In genomic region chr17:61399131-61400057, GRCh38 we compare ENCODE assay signal across 8 cellular contexts. TPM values are rescaled to one million over a fixed set of nuclear protein-coding genes. Genes with fewer than 3 reads are reported as not detected.
DNase-seq lines count a peak whose midpoint lies in the region; ATAC-seq, FAIRE-seq and TF ChIP-seq lines count a peak whose summit lies in the region.

TSS of gene TBX2 (plus strand) at chr17:61399843. CDS start at chr17:61400177, 334 bp downstream.

- H3K4me1 Mint-ChIP-seq in T-helper 2 cell treated with Interferon-gamma antibody and Interleukin-4, amounts not matched to agents 5 μg/mL and 100 μg/mL, for 36 hours (ENCODE audit: low read depth), result peaks cover 15% of the 10 kb centered on the region

- no peak within 1 kb of the TSS for H3K23ac ChIP-seq in H1 (ENCODE audit: insufficient read length)

- ATAC-seq in mucosa of descending colon (peak; percentile 9), HG02623 (IDR thresholded peaks at IDR 0.05; ENCODE audit: unreplicated experiment) (no peak), GM18511 (IDR thresholded peaks at IDR 0.05; ENCODE audit: unreplicated experiment) (no peak)

- no peak within 1 kb of the TSS for H2BK12ac ChIP-seq in H1 (ENCODE audit: low read depth, low read length)

- H3K36me3 ChIP-seq in SJCRH30 (peaks cover 18% of the 10 kb centered on the region), H1 (ENCODE audit: control insufficient read depth in 2 of 4, insufficient read depth in 4 of 4, low read length in 3 of 4) (peaks cover 0 to 12% (median 0%) of the 10 kb centered on the region in 4 experiments; a peak in 1 of 8 replicates), mucosa of descending colon (ENCODE audit: low read depth) (no peaks in the 10 kb centered on the region)

- H3K27me3 ChIP-seq in SJCRH30 (no peaks in the 10 kb centered on the region), H1 (replicated peaks in 1 of 4; ENCODE audit: control insufficient read depth in 3 of 4, extremely low read depth in 1 of 4, insufficient read depth in 3 of 4, low read length in 3 of 4) (peaks cover 99 to 100% (median 100%) of the 10 kb centered on the region in 4 experiments)

- H3K4ac ChIP-seq in H1 (replicated peaks; ENCODE audit: insufficient read length, low read depth, low read length), result no peak within 1 kb of the TSS

- no peaks in the 10 kb centered on the region for H3K9me3 Mint-ChIP-seq in T-helper 2 cell treated with Interferon-gamma antibody and Interleukin-4, amounts not matched to agents 5 μg/mL and 100 μg/mL, for 36 hours

- peak within 1 kb of the TSS; percentile 60 for H3K4me3 Mint-ChIP-seq in T-helper 2 cell treated with Interferon-gamma antibody and Interleukin-4, amounts not matched to agents 5 μg/mL and 100 μg/mL, for 36 hours

- no peak for TF ChIP-seq POLR2A in H1 (IDR thresholded peaks at IDR 0.05; ENCODE audit: control extremely low read depth in 1 of 2, low read depth in 2 of 2, low read length in 2 of 2)

- no peak within 1 kb of the TSS for H3K14ac ChIP-seq in H1 (ENCODE audit: insufficient read length)

- H3K4me1 ChIP-seq in SJCRH30, result peaks cover 11% of the 10 kb centered on the region
- H3K4me1 ChIP-seq in H1 (replicated peaks in 1 of 4; ENCODE audit: control insufficient read depth in 3 of 4, insufficient read depth in 4 of 4, low read length in 3 of 4), result peaks cover 0 to 40% (median 24%) of the 10 kb centered on the region in 4 experiments; a peak in 6 of 7 replicates
- peaks cover 34% of the 10 kb centered on the region for H3K4me1 ChIP-seq in mucosa of descending colon (ENCODE audit: low read depth)

- TF ChIP-seq EP300 in H1 (IDR thresholded peaks at IDR 0.05; ENCODE audit: borderline replicate concordance in 1 of 2, low read depth in 2 of 2, low read length in 2 of 2), result no peak

- peak within 1 kb of the TSS; percentile 76 for H3K27ac Mint-ChIP-seq in T-helper 2 cell treated with Interferon-gamma antibody and Interleukin-4, amounts not matched to agents 5 μg/mL and 100 μg/mL, for 36 hours

- WGBS in H1 (ENCODE audit: extremely low coverage in 1 of 2, insufficient coverage in 1 of 2, insufficient read length in 1 of 2, insufficient replicate concordance in 2 of 2, low coverage in 1 of 2, low lambda C conversion rate in 2 of 2, missing lambda C conversion rate in 1 of 2), 2 experiments, result 0% methylated on average over 17 of the region's 97 CpGs; no CpG with 5 or more reads in 1 of the 2 experiments

- peak within 1 kb of the TSS; percentile 91 for H3K4me3 ChIP-seq in SJCRH30
- peak within 1 kb of the TSS in 2 of 4 experiments; percentile 6 to 53; a peak in 5 of 8 replicates for H3K4me3 ChIP-seq in H1 (ENCODE audit: extremely low read depth in 1 of 4, insufficient read depth in 2 of 4, low read depth in 3 of 4, low read length in 4 of 4)
- H3K4me3 ChIP-seq in mucosa of descending colon, result peak within 1 kb of the TSS; percentile 19

- no peak within 1 kb of the TSS for H2BK5ac ChIP-seq in H1 (ENCODE audit: low read depth, low read length)

- no peak within 1 kb of the TSS; the same call in 1 of the 2 replicates for H4K8ac ChIP-seq in H1 (ENCODE audit: extremely low read depth, insufficient read depth, low read length)

- peaks cover 70% of the 10 kb centered on the region for H3K27me3 Mint-ChIP-seq in T-helper 2 cell treated with Interferon-gamma antibody and Interleukin-4, amounts not matched to agents 5 μg/mL and 100 μg/mL, for 36 hours (ENCODE audit: low read depth)

- no peak within 1 kb of the TSS; the same call in 1 of the 2 replicates for H3K18ac ChIP-seq in H1 (ENCODE audit: extremely low read depth, low read length)

- peaks cover 3% of the 10 kb centered on the region for H3K36me3 Mint-ChIP-seq in T-helper 2 cell treated with Interferon-gamma antibody and Interleukin-4, amounts not matched to agents 5 μg/mL and 100 μg/mL, for 36 hours (ENCODE audit: low read depth)

- no peak for DNase-seq in T-helper 2 cell treated with Interferon-gamma antibody and Interleukin-4, amounts not matched to agents 5 μg/mL and 100 μg/mL, for 36 hours (ENCODE audit: low spot score)
- DNase-seq in T-helper 2 cell, result no peak
- peak; percentile 97 to 98 for DNase-seq in SJCRH30
- DNase-seq in H1 (ENCODE audit: low read depth in 1 of 2, low spot score in 2 of 2), result peak in 1 of 2 experiments; percentile 80
- peak; percentile 62 to 67 (median 63) for DNase-seq in mucosa of descending colon
- DNase-seq in ureter (ENCODE audit: low spot score), result peak; percentile 95

- peak in 1 of 3 experiments; percentile 7; a peak in 1 of 4 replicates for TF ChIP-seq CTCF in H1 (IDR thresholded peaks at IDR 0.05; ENCODE audit: control extremely low read depth in 1 of 3, insufficient read depth in 1 of 3, low read depth in 1 of 3, low read length in 3 of 3)
- no peak for TF ChIP-seq CTCF in mucosa of descending colon (IDR thresholded peaks at IDR 0.05)

- peak within 1 kb of the TSS; percentile 94 for H3K27ac ChIP-seq in SJCRH30
- no peak within 1 kb of the TSS for H3K27ac ChIP-seq in H1 (ENCODE audit: low read depth, low read length)

- H3K9me3 ChIP-seq in SJCRH30 (replicated peaks), result no peaks in the 10 kb centered on the region
- H3K9me3 ChIP-seq in H1 (ENCODE audit: insufficient read depth in 2 of 2, low read depth in 1 of 2, low read length in 1 of 2), result no peaks in the 10 kb centered on the region
- no peaks in the 10 kb centered on the region for H3K9me3 ChIP-seq in mucosa of descending colon

- H3K4me2 ChIP-seq in H1 (ENCODE audit: insufficient read depth in 1 of 2, low read depth in 2 of 2, low read length in 2 of 2), result peak within 1 kb of the TSS; percentile 59 to 80

- intact Hi-C loops in mucosa of descending colon (cut with DNase I, micrococcal nuclease), result loop anchor here (10.0 kb wide), 2 partner anchors 395 to 405 kb away; no protein-coding TSS in a partner anchor

- H4K91ac ChIP-seq in H1 (replicated peaks; ENCODE audit: insufficient read length, low read length), result no peak within 1 kb of the TSS

- no peak within 1 kb of the TSS for H3K9ac ChIP-seq in H1 (replicated peaks in 1 of 4; ENCODE audit: extremely low read depth in 1 of 4, low read depth in 3 of 4, low read length in 3 of 4)

- H2BK15ac ChIP-seq in H1 (ENCODE audit: low read length), result no peak within 1 kb of the TSS

- peaks cover 36 to 49% of the 10 kb centered on the region in 2 experiments for H4K20me1 ChIP-seq in H1 (replicated peaks in 1 of 2; ENCODE audit: control insufficient read depth in 1 of 2, insufficient read depth in 2 of 2, low read length in 2 of 2)

- H2BK20ac ChIP-seq in H1 (ENCODE audit: low read length), result no peak within 1 kb of the TSS

- 0 out of 4 replicates have a peak, but pooled peaks of 1 of the 2 experiments have one; percentile 0 for TF ChIP-seq RAD21 in H1 (IDR thresholded peaks at IDR 0.05 in 1 of 2, conservative IDR thresholded peaks at IDR 0.05 in 1 of 2; ENCODE audit: low read depth in 2 of 2, low read length in 2 of 2)

- no peak within 1 kb of the TSS for H4K5ac ChIP-seq in H1 (ENCODE audit: insufficient read length, low read depth, low read length)

- H2BK120ac ChIP-seq in H1 (replicated peaks; ENCODE audit: low read depth, low read length), result no peak within 1 kb of the TSS

- no peaks in the 10 kb centered on the region for H3K79me2 ChIP-seq in H1 (ENCODE audit: control insufficient read depth in 1 of 2, insufficient read depth in 2 of 2, low read length in 2 of 2)

- H2AFZ ChIP-seq in H1 (ENCODE audit: low read length), result no peak within 1 kb of the TSS

- no peaks in the 10 kb centered on the region for H3K79me1 ChIP-seq in H1 (ENCODE audit: low read depth, low read length)

- no peak within 1 kb of the TSS for H2AK5ac ChIP-seq in H1 (ENCODE audit: low read depth, low read length)

- H3K23me2 ChIP-seq in H1 (ENCODE audit: low read depth, low read length), result peaks cover 2% of the 10 kb centered on the region; the same call in 1 of the 2 replicates

- no peak within 1 kb of the TSS for H3K56ac ChIP-seq in H1 (replicated peaks; ENCODE audit: insufficient read length, low read depth, low read length)

- FAIRE-seq in H1 (lab: Jason Lieb, UNC), result no peak

- POLR2A ChIA-PET in H1 (lab: Charles Lee; ENCODE audit: partially characterized antibody), result interaction anchor here (1.1 to 1.9 kb wide), 2 partner anchors 9 to 59 kb away, joined by 3 to 8 read pairs; no protein-coding TSS in a partner anchor

- CTCF ChIA-PET in H1 (lab: Charles Lee; ENCODE audit: partially characterized antibody), result interaction anchor here (0.6 to 3.6 kb wide), 7 partner anchors 10 to 433 kb away, joined by 3 to 12 read pairs (median 5); partner anchors contain the start of gene TBX4

TF ChIP-seq in H1, 55 proteins besides CTCF, POLR2A, EP300 and RAD21:
- TF ChIP-seq EGR1 (IDR thresholded peaks at IDR 0.05; ENCODE audit: borderline replicate concordance, low read depth, low read length) (peak; percentile 3; the same call in 1 of the 2 replicates), HDAC2 (IDR thresholded peaks at IDR 0.05; ENCODE audit: borderline replicate concordance in 1 of 2, low read depth in 2 of 2, low read length in 2 of 2) (no peak), CTBP2 (IDR thresholded peaks at IDR 0.05; ENCODE audit: borderline replicate concordance, insufficient read depth, insufficient read length, low read length) (peak; percentile 80), KDM4A (IDR thresholded peaks at IDR 0.05; ENCODE audit: low read depth, low read length, severe bottlenecking) (peak; percentile 51), RFX5 (IDR thresholded peaks at IDR 0.05; ENCODE audit: borderline replicate concordance, low read depth, low read length) (no peak), EZH2 (IDR thresholded peaks at IDR 0.05; ENCODE audit: low read depth, low read length, severe bottlenecking) (peak; percentile 68), YY1 (IDR thresholded peaks at IDR 0.05; ENCODE audit: low read depth, low read length) (0 out of 2 replicates have a peak, but pooled peaks have one; percentile 33), SUZ12 (IDR thresholded peaks at IDR 0.05; ENCODE audit: low read length) (peak; percentile 73)

RNA-seq across cellular contexts. Expression of gene TBX2, which starts in this region (rescaled TPM):
- total RNA-seq in SJCRH30 (2014; rRNA removed; shearing (Covaris generic)), result 42.3 and 42.7 TPM in 2 replicates
- not detected in 2 replicates for total RNA-seq in H1 (2021; fragmentation: NEBNext Ultra II Directional; extraction: Animal tissue kit (Norgen Biotek cat#: 25700))
- 0.02 TPM in 1 of 2 replicates, not detected in the other for polyA plus RNA-seq in H1 (2011; rRNA removed)
- not detected for polyA plus RNA-seq in H1 (2011; cell fraction: cytosol; rRNA removed)
- not detected for polyA plus RNA-seq in H1 (2011; cell fraction: nucleus; rRNA removed)
- 0.09 TPM in 1 of 4 replicates, not detected in the others for polyA plus RNA-seq in H1 (2012, experiment 1 of 2)
- not detected for polyA plus RNA-seq in H1 (2012, experiment 2 of 2)
- not detected for polyA plus RNA-seq in H1 (2013, experiment 1 of 2)
- not detected for polyA plus RNA-seq in H1 (2013, experiment 2 of 2)
- polyA minus RNA-seq in H1 (2011; rRNA and poly(A)+ RNA removed), result not detected in 2 replicates
- polyA minus RNA-seq in H1 (2011; cell fraction: cytosol; rRNA and poly(A)+ RNA removed), result not detected
- not detected for polyA minus RNA-seq in H1 (2011; cell fraction: nucleus; rRNA and poly(A)+ RNA removed)
- 1 to 10 TPM; 6.6 to 9.0 (median 8.2) TPM for total RNA-seq in mucosa of descending colon
- total RNA-seq in ureter, result 266 TPM

Comparison
In these comparisons a context has a peak if more than half of its experiments do, and no peak if none do; other contexts are left out.
1. DNase-seq: peak in SJCRH30 (2 of 2), mucosa of descending colon (3 of 3) and ureter (single experiment); none in T-helper 2 cell treated with Interferon-gamma antibody and Interleukin-4, amounts not matched to agents 5 μg/mL and 100 μg/mL, for 36 hours (single experiment) and T-helper 2 cell (0 of 5).